In the genomic region with DNA sequence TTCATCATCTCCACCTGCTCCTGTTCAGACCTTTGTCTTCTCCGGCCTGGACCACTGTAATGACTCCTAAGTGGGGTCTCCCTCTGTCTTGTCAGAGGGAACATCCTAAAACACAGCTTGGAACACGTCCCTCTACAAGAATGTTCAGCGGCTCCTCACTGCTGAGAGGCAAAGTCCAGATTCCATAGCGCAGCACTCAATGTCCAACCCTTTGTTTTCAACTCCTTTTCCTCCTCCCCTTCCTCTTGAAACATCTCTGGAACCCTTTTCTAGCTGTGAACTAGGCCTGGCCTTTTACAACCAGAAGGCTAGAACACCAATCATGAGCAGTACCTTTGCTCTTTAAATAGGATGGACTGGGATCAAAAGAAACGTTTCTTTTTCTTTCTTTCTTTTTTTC, we compare ENCODE assay signal across 41 cellular contexts. TPM values are rescaled to one million over a fixed set of nuclear protein-coding genes. Genes with fewer than 3 reads are reported as not detected.
"Had no signal": no experiment of that assay in that cellular context is flagged by ENCODE, and none has a peak within 500 bp of the region (broad histone marks: within the 10 kb centered on the region; RNA-seq: fewer than 3 reads in every experiment).

No MANE protein-coding gene starts in this region.

- H3K4me3 ChIP-seq: adrenal gland, body of pancreas, breast epithelium had no signal

- H3K9me3 Mint-ChIP-seq: activated CD4-positive, alpha-beta memory T cell treated with anti-CD3 and anti-CD28 coated beads for 36 hours; activated CD4-positive, alpha-beta T cell treated with anti-CD3 and anti-CD28 coated beads, Interleukin-2, amount 10 ng/mL, durations not matched to agents 24 days and 14 days; activated CD8-positive, alpha-beta T cell treated with anti-CD3 and anti-CD28 coated beads for 36 hours; activated naive CD4-positive, alpha-beta T cell treated with anti-CD3 and anti-CD28 coated beads for 36 hours; activated naive CD4-positive, alpha-beta T cell treated with anti-CD3 and anti-CD28 coated beads, Interleukin-2, amount 50 U/mL, for 72 hours; activated naive CD8-positive, alpha-beta T cell treated with anti-CD3 and anti-CD28 coated beads for 36 hours; activated T-cell treated with anti-CD3 and anti-CD28 coated beads, Interleukin-2, amount 50 U/mL, for 4 hours; activated T-cell treated with anti-CD3 and anti-CD28 coated beads, Interleukin-2, amount 50 U/mL, for 72 hours; activated T-helper 1 cell treated with anti-CD3 and anti-CD28 coated beads, Interleukin-12 subunit alpha, Interleukin-12 subunit beta, Interleukin-2, Interleukin-4 antibody, amounts not matched to agents 30 ng/mL and 10 ng/mL and 1 ng/mL, durations not matched to agents 14 hours and 24 hours and 36 hours; activated T-helper 17 cell treated with anti-CD3 and anti-CD28 coated beads, Interleukin-2, amount 50 U/mL, for 72 hours; T-helper 1 cell treated with Interleukin-12 subunit alpha and Interleukin-12 subunit beta and Interleukin-4 antibody, amounts not matched to agents 30 μg/mL and 1 μg/mL, for 36 hours; T-helper 2 cell treated with Interferon-gamma antibody and Interleukin-4, amounts not matched to agents 5 μg/mL and 100 μg/mL, for 36 hours; WTC11 had no signal

- H3K4me3 Mint-ChIP-seq: activated CD4-positive, alpha-beta memory T cell treated with anti-CD3 and anti-CD28 coated beads for 36 hours; activated CD4-positive, alpha-beta T cell treated with anti-CD3 and anti-CD28 coated beads, Interleukin-2, amount 10 ng/mL, durations not matched to agents 24 days and 14 days; activated CD8-positive, alpha-beta T cell treated with anti-CD3 and anti-CD28 coated beads for 36 hours; activated naive CD4-positive, alpha-beta T cell treated with anti-CD3 and anti-CD28 coated beads for 36 hours; activated naive CD8-positive, alpha-beta T cell treated with anti-CD3 and anti-CD28 coated beads for 36 hours; activated T-cell treated with anti-CD3 and anti-CD28 coated beads, Interleukin-2, amount 50 U/mL, for 4 hours; activated T-cell treated with anti-CD3 and anti-CD28 coated beads, Interleukin-2, amount 50 U/mL, for 72 hours; activated T-helper 1 cell treated with anti-CD3 and anti-CD28 coated beads, Interleukin-12 subunit alpha, Interleukin-12 subunit beta, Interleukin-2, Interleukin-4 antibody, amounts not matched to agents 30 ng/mL and 10 ng/mL and 1 ng/mL, durations not matched to agents 14 hours and 24 hours and 36 hours; activated T-helper 17 cell treated with anti-CD3 and anti-CD28 coated beads, Interleukin-2, amount 50 U/mL, for 72 hours; T-helper 1 cell treated with Interleukin-12 subunit alpha and Interleukin-12 subunit beta and Interleukin-4 antibody, amounts not matched to agents 30 μg/mL and 1 μg/mL, for 36 hours; T-helper 2 cell treated with Interferon-gamma antibody and Interleukin-4, amounts not matched to agents 5 μg/mL and 100 μg/mL, for 36 hours; WTC11 had no signal

- DNase-seq: activated CD4-positive, alpha-beta memory T cell treated with anti-CD3 and anti-CD28 coated beads for 36 hours; activated CD4-positive, alpha-beta T cell treated with anti-CD3 and anti-CD28 coated beads for 4 hours; activated CD4-positive, alpha-beta T cell treated with anti-CD3 and anti-CD28 coated beads, Interleukin-2, amount 10 ng/mL, durations not matched to agents 24 days and 14 days; activated CD4-positive, alpha-beta T cell treated with anti-CD3 and anti-CD28 coated beads, Interleukin-2, amount 50 U/mL, for 1 hour; activated CD4-positive, alpha-beta T cell treated with anti-CD3 and anti-CD28 coated beads, Interleukin-2, amount 50 U/mL, for 4 hours; activated CD4-positive, CD25-positive, alpha-beta regulatory T cell; activated CD8-positive, alpha-beta memory T cell treated with anti-CD3 and anti-CD28 coated beads, Interleukin-2, amount 50 U/mL, for 4 hours; activated CD8-positive, alpha-beta T cell treated with anti-CD3 and anti-CD28 coated beads for 36 hours; activated effector memory CD4-positive, alpha-beta T cell treated with anti-CD3 and anti-CD28 coated beads, Interleukin-2, amount 50 U/mL, for 16 hours; activated gamma-delta T cell treated with Interleukin-2 at 50 U/mL for 16 hours; activated naive CD4-positive, alpha-beta T cell; activated naive CD4-positive, alpha-beta T cell treated with anti-CD3 and anti-CD28 coated beads for 36 hours; activated naive CD4-positive, alpha-beta T cell treated with anti-CD3 and anti-CD28 coated beads, Interleukin-2, amount 50 U/mL, for 16 hours; activated naive CD8-positive, alpha-beta T cell treated with anti-CD3 and anti-CD28 coated beads for 36 hours; activated T-cell treated with anti-CD3 and anti-CD28 coated beads for 4 hours; activated T-cell treated with anti-CD3 and anti-CD28 coated beads, Interleukin-2, amount 50 U/mL, for 1 hour; activated T-cell treated with anti-CD3 and anti-CD28 coated beads, Interleukin-2, amount 50 U/mL, for 4 hours; activated T-cell treated with anti-CD3 and anti-CD28 coated beads, Interleukin-2, amount 50 U/mL, for 72 hours; adrenal gland; amniotic stem cell; aorta; body of pancreas; brain microvascular endothelial cell; central memory CD4-positive, alpha-beta T cell; SW 1271; T-helper 1 cell; T-helper 2 cell; T-helper 9 cell; WERI-Rb-1 had no signal

- H3K27ac Mint-ChIP-seq: activated CD4-positive, alpha-beta memory T cell treated with anti-CD3 and anti-CD28 coated beads for 36 hours; activated CD4-positive, alpha-beta T cell treated with anti-CD3 and anti-CD28 coated beads, Interleukin-2, amount 10 ng/mL, durations not matched to agents 24 days and 14 days; activated CD8-positive, alpha-beta T cell treated with anti-CD3 and anti-CD28 coated beads for 36 hours; activated naive CD4-positive, alpha-beta T cell treated with anti-CD3 and anti-CD28 coated beads for 36 hours; activated naive CD4-positive, alpha-beta T cell treated with anti-CD3 and anti-CD28 coated beads, Interleukin-2, amount 50 U/mL, for 72 hours; activated naive CD8-positive, alpha-beta T cell treated with anti-CD3 and anti-CD28 coated beads for 36 hours; activated T-cell treated with anti-CD3 and anti-CD28 coated beads, Interleukin-2, amount 50 U/mL, for 72 hours; activated T-helper 1 cell treated with anti-CD3 and anti-CD28 coated beads, Interleukin-12 subunit alpha, Interleukin-12 subunit beta, Interleukin-2, Interleukin-4 antibody, amounts not matched to agents 30 ng/mL and 10 ng/mL and 1 ng/mL, durations not matched to agents 14 hours and 24 hours and 36 hours; activated T-helper 17 cell treated with anti-CD3 and anti-CD28 coated beads, Interleukin-2, amount 50 U/mL, for 72 hours; T-helper 1 cell treated with Interleukin-12 subunit alpha and Interleukin-12 subunit beta and Interleukin-4 antibody, amounts not matched to agents 30 μg/mL and 1 μg/mL, for 36 hours; T-helper 2 cell treated with Interferon-gamma antibody and Interleukin-4, amounts not matched to agents 5 μg/mL and 100 μg/mL, for 36 hours; WTC11 had no signal

- H3K27ac ChIP-seq: adrenal gland, body of pancreas, brain microvascular endothelial cell, breast epithelium, WERI-Rb-1 had no signal

- H3K4me1 Mint-ChIP-seq: activated T-helper 17 cell treated with anti-CD3 and anti-CD28 coated beads, Interleukin-2, amount 50 U/mL, for 72 hours had no signal

- H3K27me3 Mint-ChIP-seq: activated CD4-positive, alpha-beta memory T cell treated with anti-CD3 and anti-CD28 coated beads for 36 hours; activated CD8-positive, alpha-beta T cell treated with anti-CD3 and anti-CD28 coated beads for 36 hours; activated naive CD8-positive, alpha-beta T cell treated with anti-CD3 and anti-CD28 coated beads for 36 hours; activated T-helper 17 cell treated with anti-CD3 and anti-CD28 coated beads, Interleukin-2, amount 50 U/mL, for 72 hours had no signal

- FAIRE-seq: astrocyte, TTC549 had no signal

- H3K36me3 Mint-ChIP-seq: activated CD4-positive, alpha-beta memory T cell treated with anti-CD3 and anti-CD28 coated beads for 36 hours; activated naive CD4-positive, alpha-beta T cell treated with anti-CD3 and anti-CD28 coated beads, Interleukin-2, amount 50 U/mL, for 72 hours; activated naive CD8-positive, alpha-beta T cell treated with anti-CD3 and anti-CD28 coated beads for 36 hours; WTC11 had no signal

- H3K4me1 ChIP-seq: breast epithelium had no signal

- ATAC-seq: activated CD4-positive, CD25-positive, alpha-beta regulatory T cell treated with anti-CD3 and anti-CD28 coated beads, Interleukin-2, amount 50 U/mL, for 24 hours; activated CD8-positive, alpha-beta T cell treated with anti-CD3 and anti-CD28 coated beads for 36 hours; activated naive CD4-positive, alpha-beta T cell treated with anti-CD3 and anti-CD28 coated beads, Interleukin-2, amount 50 U/mL, for 72 hours; activated T-cell treated with anti-CD3 and anti-CD28 coated beads, Interleukin-2, amount 50 U/mL, for 4 hours; activated T-cell treated with anti-CD3 and anti-CD28 coated beads, Interleukin-2, amount 50 U/mL, for 72 hours; activated T-helper 17 cell treated with anti-CD3 and anti-CD28 coated beads, Interleukin-2, amount 50 U/mL, for 72 hours; body of pancreas; WTC11 had no signal

- H3K27me3 ChIP-seq: adrenal gland, body of pancreas, brain microvascular endothelial cell, breast epithelium had no signal

- H3K36me3 ChIP-seq: adrenal gland, brain microvascular endothelial cell, breast epithelium, WERI-Rb-1 had no signal

- H3K9me3 ChIP-seq: adrenal gland, body of pancreas, breast epithelium had no signal

RNA-seq across cellular contexts. Expression of gene C17orf50, which starts 0.9 kb away (rescaled TPM):
- total RNA-seq: activated CD4-positive, alpha-beta memory T cell treated with anti-CD3 and anti-CD28 coated beads for 36 hours; activated CD4-positive, alpha-beta T cell treated with anti-CD3 and anti-CD28 coated beads, Interleukin-2, amount 10 ng/mL, durations not matched to agents 24 days and 14 days; activated CD8-positive, alpha-beta memory T cell treated with anti-CD3 and anti-CD28 coated beads for 36 hours; activated CD8-positive, alpha-beta T cell treated with anti-CD3 and anti-CD28 coated beads for 36 hours; activated naive CD4-positive, alpha-beta T cell treated with anti-CD3 and anti-CD28 coated beads for 36 hours; activated naive CD4-positive, alpha-beta T cell treated with anti-CD3 and anti-CD28 coated beads, Interleukin-2, amount 50 U/mL, for 72 hours; activated naive CD8-positive, alpha-beta T cell treated with anti-CD3 and anti-CD28 coated beads for 36 hours; activated T-cell treated with anti-CD3 and anti-CD28 coated beads, Interleukin-2, amount 50 U/mL, for 4 hours; activated T-cell treated with anti-CD3 and anti-CD28 coated beads, Interleukin-2, amount 50 U/mL, for 72 hours; activated T-helper 1 cell treated with anti-CD3 and anti-CD28 coated beads, Interleukin-12 subunit alpha, Interleukin-12 subunit beta, Interleukin-2, Interleukin-4 antibody, amounts not matched to agents 30 ng/mL and 10 ng/mL and 1 ng/mL, durations not matched to agents 14 hours and 24 hours and 36 hours; activated T-helper 17 cell treated with anti-CD3 and anti-CD28 coated beads, Interleukin-2, amount 50 U/mL, for 72 hours; aorta; astrocyte; body of pancreas; breast epithelium; cardiac septum had no signal
- polyA plus RNA-seq: aorta had no signal

RNA-seq across cellular contexts. Expression of gene GAS2L2, which starts 8.6 kb away (rescaled TPM):
- total RNA-seq: activated CD4-positive, alpha-beta memory T cell treated with anti-CD3 and anti-CD28 coated beads for 36 hours; activated CD4-positive, alpha-beta T cell treated with anti-CD3 and anti-CD28 coated beads, Interleukin-2, amount 10 ng/mL, durations not matched to agents 24 days and 14 days; activated T-helper 17 cell treated with anti-CD3 and anti-CD28 coated beads, Interleukin-2, amount 50 U/mL, for 72 hours; aorta; body of pancreas had no signal

RNA-seq across cellular contexts. Expression of gene MMP28, which starts 33.8 kb away (rescaled TPM):
- total RNA-seq: activated CD4-positive, alpha-beta memory T cell treated with anti-CD3 and anti-CD28 coated beads for 36 hours; activated CD4-positive, alpha-beta T cell treated with anti-CD3 and anti-CD28 coated beads, Interleukin-2, amount 10 ng/mL, durations not matched to agents 24 days and 14 days; activated CD8-positive, alpha-beta memory T cell treated with anti-CD3 and anti-CD28 coated beads for 36 hours; activated T-helper 1 cell treated with anti-CD3 and anti-CD28 coated beads, Interleukin-12 subunit alpha, Interleukin-12 subunit beta, Interleukin-2, Interleukin-4 antibody, amounts not matched to agents 30 ng/mL and 10 ng/mL and 1 ng/mL, durations not matched to agents 14 hours and 24 hours and 36 hours; activated T-helper 17 cell treated with anti-CD3 and anti-CD28 coated beads, Interleukin-2, amount 50 U/mL, for 72 hours had no signal
